ENCODE assay signal across 23 cellular contexts in genomic region chr9:130521715-130522114, GRCh38. TPM values are rescaled to one million over a fixed set of nuclear protein-coding genes. Genes with fewer than 3 reads are reported as not detected.
A peak's percentile ranks its signal among the peaks of the same experiment; 100 is the strongest.
DNase-seq lines count a peak whose midpoint lies in the region; ATAC-seq, FAIRE-seq and TF ChIP-seq lines count a peak whose summit lies in the region.
"Had no signal": no experiment of that assay in that cellular context is flagged by ENCODE, and none has a peak within 500 bp of the region (broad histone marks: within the 10 kb centered on the region; RNA-seq: fewer than 3 reads in every experiment).

No MANE protein-coding gene starts in this region.

- in situ Hi-C loops in K562 (cut with MboI) = no loop called here

- H3K27ac Mint-ChIP-seq in glutamatergic neuron (ENCODE audit: unreplicated experiment) = peak overlapping the region; percentile 78
- H3K27ac Mint-ChIP-seq: B cell; CD4-positive, CD25-positive, alpha-beta regulatory T cell; CD8-positive, alpha-beta T cell had no signal

- POLR2A ChIA-PET in K562 (lab: Yijun Ruan, JAX) = no interaction called here

- WGBS in K562 (ENCODE audit: insufficient coverage, low coverage, missing lambda C conversion rate) = 68% methylated on average over 5 of the region's 5 CpGs

- H3K27me3 ChIP-seq in OCI-LY3 (ENCODE audit: low read depth, low read length) (no peaks in the 10 kb centered on the region), K562 (ENCODE audit: control insufficient read depth in 2 of 2, insufficient read depth in 2 of 2, low read length in 2 of 2) (no peaks in the 10 kb centered on the region)
- H3K27me3 ChIP-seq: BLaER1 had no signal

- H2AFZ ChIP-seq in OCI-LY3 (ENCODE audit: low read depth, low read length) = 0 out of 2 replicates have a peak overlapping the region, but pooled peaks have one; percentile 46
- H2AFZ ChIP-seq in K562 (ENCODE audit: low read depth, low read length) = no peak overlapping the region
- H2AFZ ChIP-seq: GM23248 had no signal

- H3K27ac ChIP-seq in OCI-LY3 (ENCODE audit: low read length) = peak overlapping the region; percentile 47
- H3K27ac ChIP-seq in K562 (ENCODE audit: extremely low read depth, low read depth, low read length) = no peak overlapping the region
- H3K27ac ChIP-seq: 22Rv1, BLaER1, C4-2B, GM23248 had no signal

- H3K79me2 ChIP-seq in OCI-LY3 (ENCODE audit: low read length) (no peaks in the 10 kb centered on the region), K562 (ENCODE audit: control insufficient read depth, insufficient read depth, low read length) (no peaks in the 10 kb centered on the region)

- peaks cover 11% of the 10 kb centered on the region for H3K9me3 Mint-ChIP-seq in glutamatergic neuron (ENCODE audit: unreplicated experiment)
- H3K9me3 Mint-ChIP-seq: CD8-positive, alpha-beta T cell had no signal

- no peaks in the 10 kb centered on the region for H3K9me3 ChIP-seq in OCI-LY3 (ENCODE audit: insufficient read depth, low read length)
- no peaks in the 10 kb centered on the region for H3K9me3 ChIP-seq in K562 (replicated peaks; ENCODE audit: control insufficient read depth, insufficient read depth, low read depth, low read length)
- H3K9me3 ChIP-seq: BLaER1, Caco-2 had no signal

- peaks cover 12% of the 10 kb centered on the region for H3K4me1 Mint-ChIP-seq in glutamatergic neuron (ENCODE audit: low read depth, unreplicated experiment)
- H3K4me1 Mint-ChIP-seq: B cell; CD4-positive, CD25-positive, alpha-beta regulatory T cell had no signal

- peak; percentile 26 for DNase-seq in activated CD4-positive, CD25-positive, alpha-beta regulatory T cell treated with anti-CD3 and anti-CD28 coated beads, Interleukin-2, amount 50 U/mL, for 72 hours
- DNase-seq in K562 (ENCODE audit: extremely low read depth in 1 of 4, low spot score in 3 of 4) = no peak
- no peak for DNase-seq in glutamatergic neuron
- no peak for DNase-seq in mucosa of gallbladder (ENCODE audit: low spot score)
- DNase-seq: CD4-positive, CD25-positive, alpha-beta regulatory T cell; CD8-positive, alpha-beta T cell; DMS153; DND-41; HCEC 1CT had no signal

- H4K20me1 ChIP-seq in OCI-LY3 (ENCODE audit: insufficient read depth, low read length) = no peaks in the 10 kb centered on the region
- H4K20me1 ChIP-seq in K562 (replicated peaks; ENCODE audit: control insufficient read depth, insufficient read depth, low read length) = no peaks in the 10 kb centered on the region
- H4K20me1 ChIP-seq: BLaER1 had no signal

- TF ChIP-seq POLR2A in K562 (conservative IDR thresholded peaks at IDR 0.05) = no peak

- H3K4me1 ChIP-seq in OCI-LY3 (ENCODE audit: low read length) = peaks cover 11% of the 10 kb centered on the region
- peaks cover 0 to 24% of the 10 kb centered on the region in 2 experiments; a peak in 3 of 5 replicates for H3K4me1 ChIP-seq in K562 (replicated peaks in 1 of 2; ENCODE audit: control insufficient read depth in 2 of 2, insufficient read depth in 2 of 2, low read length in 2 of 2)

- H3K4me3 ChIP-seq in OCI-LY3 (ENCODE audit: low read length) = peak overlapping the region; percentile 14; the same call in 1 of the 2 replicates
- no peak overlapping the region for H3K4me3 ChIP-seq in K562
- H3K4me3 ChIP-seq: BLaER1, GM23248 had no signal

- no peak for FAIRE-seq in K562 (lab: Jason Lieb, UNC)
- FAIRE-seq: A204.1, G401.6, GM12892, H54 had no signal

- peaks cover 6% of the 10 kb centered on the region for H3K36me3 ChIP-seq in OCI-LY3 (replicated peaks; ENCODE audit: low read depth, low read length)
- no peaks in the 10 kb centered on the region for H3K36me3 ChIP-seq in K562 (ENCODE audit: control insufficient read depth, insufficient read depth, low read length)
- H3K36me3 ChIP-seq: BLaER1 had no signal

- no peak overlapping the region for H3K9ac ChIP-seq in OCI-LY3 (ENCODE audit: low read length)
- H3K9ac ChIP-seq in K562 (ENCODE audit: insufficient read depth in 1 of 2, low read depth in 2 of 2, low read length in 2 of 2) = no peak overlapping the region
- H3K9ac ChIP-seq: BLaER1, GM23248 had no signal

- intact Hi-C loops in K562 (cut with micrococcal nuclease) = no loop called here

- no peak for TF ChIP-seq CTCF in OCI-LY3 (IDR thresholded peaks at IDR 0.05; ENCODE audit: low read depth, low read length)
- no peak for TF ChIP-seq CTCF in K562 (IDR thresholded peaks at IDR 0.05 in 2 of 3, conservative IDR thresholded peaks at IDR 0.05 in 1 of 3; ENCODE audit: insufficient read depth in 2 of 3, low read depth in 1 of 3, low read length in 3 of 3)
- TF ChIP-seq CTCF in glutamatergic neuron (IDR thresholded peaks at IDR 0.05; ENCODE audit: partially characterized antibody, unreplicated experiment) = no peak

- no TSS peak for BruUV-seq in K562 (replicated peaks; lab: Mats Ljungman, UMichigan)

- H3K4me3 Mint-ChIP-seq in glutamatergic neuron (ENCODE audit: unreplicated experiment) = peak overlapping the region; percentile 38
- H3K4me3 Mint-ChIP-seq: B cell; CD4-positive, CD25-positive, alpha-beta regulatory T cell; CD8-positive, alpha-beta T cell had no signal

- CTCF ChIA-PET in K562 (lab: Yijun Ruan, JAX; ENCODE audit: low intra/inter-chr PET ratio) = no interaction called here

- H3K36me3 Mint-ChIP-seq in glutamatergic neuron (ENCODE audit: unreplicated experiment) = no peaks in the 10 kb centered on the region
- H3K36me3 Mint-ChIP-seq: CD4-positive, CD25-positive, alpha-beta regulatory T cell; CD8-positive, alpha-beta T cell had no signal

- no peak for ATAC-seq in activated CD4-positive, CD25-positive, alpha-beta regulatory T cell treated with anti-CD3 and anti-CD28 coated beads, Interleukin-2, amount 50 U/mL, for 24 hours
- ATAC-seq in K562 (no peak), HG02759 (IDR thresholded peaks at IDR 0.05; ENCODE audit: unreplicated experiment) (no peak), HG03196 (IDR thresholded peaks at IDR 0.05; ENCODE audit: unreplicated experiment) (no peak)
- ATAC-seq: CD8-positive, alpha-beta T cell had no signal

- no peak for TF ChIP-seq RAD21 in K562 (CRISPR knock-in tag; conservative IDR thresholded peaks at IDR 0.05 in 1 of 2, IDR thresholded peaks at IDR 0.05 in 1 of 2)

- H3K4me2 ChIP-seq in OCI-LY3 (ENCODE audit: low read length) (0 out of 2 replicates have a peak overlapping the region, but pooled peaks have one; percentile 3), K562 (ENCODE audit: insufficient read depth, low read length) (no peak overlapping the region)
- H3K4me2 ChIP-seq: BLaER1 had no signal

- TF ChIP-seq EP300 in K562 (IDR thresholded peaks at IDR 0.05; ENCODE audit: low read length) = no peak

- H3K27me3 Mint-ChIP-seq in glutamatergic neuron (ENCODE audit: unreplicated experiment) = peaks cover 11% of the 10 kb centered on the region

- H3K9me1 ChIP-seq in K562 (ENCODE audit: control insufficient read depth, insufficient read depth, low read length) = no peaks in the 10 kb centered on the region

TF ChIP-seq in K562, 482 proteins besides CTCF, POLR2A, EP300 and RAD21 (continues in another document):
- TF ChIP-seq KDM1A (IDR thresholded peaks at IDR 0.05) (peak; percentile 20 to 26; a peak in 1 of 4 replicates), ADNP (tag; IDR thresholded peaks at IDR 0.05) (peak; percentile 60; the same call in 1 of the 2 replicates), BCOR (IDR thresholded peaks at IDR 0.05) (peak; percentile 89), ZNF592 (IDR thresholded peaks at IDR 0.05) (no peak), ZNF134 (CRISPR knock-in tag; conservative IDR thresholded peaks at IDR 0.05) (no peak)

RNA-seq across cellular contexts. Expression of gene FUBP3, which starts 57.7 kb away (rescaled TPM):
- total RNA-seq in K562 (2011; cell fraction: chromatin; rRNA removed; ENCODE audit: low replicate concordance) = 99.7 and 118 TPM in 2 replicates
- total RNA-seq in K562 (2011; cell fraction: nucleolus; rRNA removed) = 54.1 and 60.0 TPM in 2 replicates
- total RNA-seq in K562 (2011; cell fraction: nucleoplasm; rRNA removed) = 85.2 and 92.0 TPM in 2 replicates
- total RNA-seq in K562 (2014; rRNA removed) (64.0 and 82.7 TPM in 2 replicates), K562 (2014; rRNA removed; fragmentation: Illumina TruSeq; extraction: Trizol) (41.0 and 43.2 TPM in 2 replicates), K562 (2015; rRNA removed; fragmentation: Illumina TruSeq; extraction: Trizol) (45.0 and 48.1 TPM in 2 replicates), K562 (2021) (51.7 and 54.0 TPM in 2 replicates), glutamatergic neuron (ENCODE audit: unreplicated experiment) (76.8 TPM), mucosa of gallbladder (51.8 TPM)
- polyA plus RNA-seq in K562 (2011; rRNA removed) (35.3 and 40.1 TPM in 2 replicates), K562 (2014; fragmentation: Illumina TruSeq; extraction: Trizol) (57.0 and 70.8 TPM in 2 replicates), K562 (2014; fragmentation: Nextera tagmentation; extraction: Ambion mirVana) (1 to 10 TPM; 3.0 to 7.1 TPM), K562 (2014; rRNA removed) (56.8 and 68.9 TPM in 2 replicates)
- polyA plus RNA-seq in K562 (2011; cell fraction: cytosol; rRNA removed) = 18.3 and 22.3 TPM in 2 replicates
- 86.0 and 122 TPM in 2 replicates for polyA plus RNA-seq in K562 (2011; cell fraction: nucleus; rRNA removed)
- polyA plus RNA-seq in K562 (2012) = 45.9 and 47.7 TPM in 2 replicates
- polyA minus RNA-seq in K562 (2011; rRNA and poly(A)+ RNA removed) = 36.6 and 40.7 TPM in 2 replicates
- polyA minus RNA-seq in K562 (2011; cell fraction: cytosol; rRNA and poly(A)+ RNA removed) = 19.4 and 26.0 TPM in 2 replicates
- polyA minus RNA-seq in K562 (2011; cell fraction: nucleus; rRNA and poly(A)+ RNA removed) = 28.1 and 35.4 TPM in 2 replicates
